Comparison of ENCODE assay signal across 31 cellular contexts in genomic region chr15:44479343-44479742, GRCh38.
"Had no signal": no experiment of that assay in that cellular context is flagged by ENCODE, and none has a peak within 500 bp of the region (broad histone marks: within the 10 kb centered on the region; RNA-seq: fewer than 3 reads in every experiment).

No MANE protein-coding gene starts in this region.

- H3K9ac ChIP-seq: neural progenitor cell had no signal

- H3K9me3 Mint-ChIP-seq: immature natural killer cell; naive B cell; natural killer cell; nephron progenitor cell; neural progenitor cell; stimulated activated memory B cell treated with anti-CD40 and anti-IgM and Interleukin-4, amounts not matched to agents 10 μg/mL and 1 μg/mL and 100 μg/mL, for 72 hours; stimulated activated naive CD8-positive, alpha-beta T cell treated with anti-CD3 and anti-CD28 coated beads, Interleukin-15, amount 100 ng/mL, for 72 hours; type B pancreatic cell had no signal

- H3K36me3 ChIP-seq: neural progenitor cell, ovary, prostate gland, uterus had no signal

- FAIRE-seq: islet of Langerhans, kidney, small intestine had no signal

- H3K27me3 ChIP-seq: left lung, neural progenitor cell, neutrophil, ovary, sigmoid colon, spleen, tibial nerve, uterus had no signal

- H3K9me3 ChIP-seq: left lung, lower lobe of right lung, neutrophil, ovary, prostate gland, sigmoid colon, spleen, tibial nerve, uterus had no signal

- H3K4me1 Mint-ChIP-seq: mesothelial cell of epicardium, nephron progenitor cell, neural progenitor cell had no signal

- H3K27me3 Mint-ChIP-seq: naive B cell; stimulated activated memory B cell treated with anti-CD40 and anti-IgM and Interleukin-4, amounts not matched to agents 10 μg/mL and 1 μg/mL and 100 μg/mL, for 72 hours; stimulated activated naive CD8-positive, alpha-beta T cell treated with anti-CD3 and anti-CD28 coated beads, Interleukin-15, amount 100 ng/mL, for 72 hours; type B pancreatic cell had no signal

- H3K36me3 Mint-ChIP-seq: naive B cell, natural killer cell, type B pancreatic cell had no signal

- H3K4me2 ChIP-seq: neural progenitor cell had no signal

- H3K4me1 ChIP-seq: left lung, lower lobe of right lung, neural progenitor cell, prostate gland, sigmoid colon, uterus had no signal

- H3K27ac ChIP-seq: left lung, lower lobe of right lung, neural progenitor cell, neutrophil, ovary, prostate gland, sigmoid colon, spleen, tibial nerve, uterus had no signal

- DNase-seq: hypothalamus; immature natural killer cell; kidney; left colon; left lung; lower lobe of right lung; mammary epithelial cell; mesendoderm; naive B cell; natural killer cell; nephron progenitor cell; occipital lobe; ovary; retina; right cardiac atrium; sigmoid colon; small intestine; spleen; stimulated activated CD4-positive, alpha-beta T cell treated with anti-CD3 and anti-CD28 coated beads, Interleukin-4, amount 100 ng/mL, for 24 hours; stimulated activated naive CD4-positive, alpha-beta T cell treated with Interleukin-2 at 50 U/mL for 16 hours; stimulated activated naive CD8-positive, alpha-beta T cell treated with anti-CD3 and anti-CD28 coated beads, Interleukin-15, amount 100 ng/mL, for 72 hours; substantia nigra; uterus had no signal

- H3K4me3 Mint-ChIP-seq: immature natural killer cell; mesothelial cell of epicardium; naive B cell; natural killer cell; nephron progenitor cell; neural progenitor cell; stimulated activated memory B cell treated with anti-CD40 and anti-IgM and Interleukin-4, amounts not matched to agents 10 μg/mL and 1 μg/mL and 100 μg/mL, for 72 hours; stimulated activated naive CD8-positive, alpha-beta T cell treated with anti-CD3 and anti-CD28 coated beads, Interleukin-15, amount 100 ng/mL, for 72 hours; type B pancreatic cell had no signal

- H3K27ac Mint-ChIP-seq: immature natural killer cell; mesothelial cell of epicardium; nephron progenitor cell; neural progenitor cell; stimulated activated memory B cell treated with anti-CD40 and anti-IgM and Interleukin-4, amounts not matched to agents 10 μg/mL and 1 μg/mL and 100 μg/mL, for 72 hours; stimulated activated naive CD8-positive, alpha-beta T cell treated with anti-CD3 and anti-CD28 coated beads, Interleukin-15, amount 100 ng/mL, for 72 hours; type B pancreatic cell had no signal

- ATAC-seq: left lung; lower lobe of right lung; natural killer cell; right cardiac atrium; stimulated activated memory B cell treated with anti-CD40 and anti-IgM and Interleukin-4, amounts not matched to agents 10 μg/mL and 1 μg/mL and 100 μg/mL, for 72 hours; stimulated activated naive CD8-positive, alpha-beta T cell treated with anti-CD3 and anti-CD28 coated beads, Interleukin-15, amount 100 ng/mL, for 72 hours had no signal

- H3K4me3 ChIP-seq: left lung, lower lobe of right lung, neural progenitor cell, ovary, prostate gland, sigmoid colon, spleen, tibial nerve, uterus had no signal

- H2AFZ ChIP-seq: neural progenitor cell had no signal
